ENCODE assay signal across 10 cellular contexts in genomic region chr17:40534431-40535189, GRCh38. TPM values are rescaled to one million over a fixed set of nuclear protein-coding genes. Genes with fewer than 3 reads are reported as not detected.
A peak's percentile ranks its signal among the peaks of the same experiment; 100 is the strongest.
DNase-seq lines count a peak whose midpoint lies in the region; ATAC-seq and TF ChIP-seq lines count a peak whose summit lies in the region.
"Had no signal": no experiment of that assay in that cellular context is flagged by ENCODE, and none has a peak within 500 bp of the region (broad histone marks: within the 10 kb centered on the region; RNA-seq: fewer than 3 reads in every experiment).

No MANE protein-coding gene starts in this region.

- H3K9me3 ChIP-seq in gastrocnemius medialis (no peaks in the 10 kb centered on the region), PC-3 (ENCODE audit: low read length) (no peaks in the 10 kb centered on the region)

- BruUV-seq in PC-3 (replicated peaks; lab: Mats Ljungman, UMichigan) = no TSS peak

- CTCF ChIA-PET in RWPE1 (lab: Yijun Ruan, JAX) = interaction anchor here (0.7 to 3.3 kb wide), 4 partner anchors 26 to 1961 kb away, joined by 3 to 26 read pairs (median 4); no protein-coding TSS in a partner anchor
- CTCF ChIA-PET in PC-3 (lab: Charles Lee) = interaction anchor here (1.2 to 3.0 kb wide), 2 partner anchors 25 to 58 kb away, joined by 4 to 17 read pairs; no protein-coding TSS in a partner anchor

- no peaks in the 10 kb centered on the region for H3K79me2 ChIP-seq in PC-3 (ENCODE audit: low read length)

- H3K4me1 Mint-ChIP-seq in T-helper 1 cell treated with Interleukin-12 subunit alpha and Interleukin-12 subunit beta and Interleukin-4 antibody, amounts not matched to agents 30 μg/mL and 1 μg/mL, for 36 hours (ENCODE audit: low read depth) = peaks cover 80% of the 10 kb centered on the region

- no peak overlapping the region for H3K4me2 ChIP-seq in PC-3 (ENCODE audit: low read length)

- H3K27me3 ChIP-seq in gastrocnemius medialis = no peaks in the 10 kb centered on the region
- H3K27me3 ChIP-seq in PC-3 (ENCODE audit: low read length) = no peaks in the 10 kb centered on the region

- peaks cover 15% of the 10 kb centered on the region for H3K36me3 Mint-ChIP-seq in T-helper 1 cell treated with Interleukin-12 subunit alpha and Interleukin-12 subunit beta and Interleukin-4 antibody, amounts not matched to agents 30 μg/mL and 1 μg/mL, for 36 hours (ENCODE audit: low read depth)

- intact Hi-C loops in gastrocnemius medialis (cut with DNase I; ENCODE audit: low total_unique reads) (loop anchor here (5.0 kb wide), 3 partner anchors 37 to 232 kb away; no protein-coding TSS in a partner anchor), PC-3 (cut with micrococcal nuclease) (loop anchor here (5.0 kb wide), 1 partner anchor 47 kb away; no protein-coding TSS in a partner anchor)

- H4K20me1 ChIP-seq in PC-3 (ENCODE audit: low read length) = no peaks in the 10 kb centered on the region

- no peaks in the 10 kb centered on the region for H3K27me3 Mint-ChIP-seq in T-helper 1 cell treated with Interleukin-12 subunit alpha and Interleukin-12 subunit beta and Interleukin-4 antibody, amounts not matched to agents 30 μg/mL and 1 μg/mL, for 36 hours (ENCODE audit: low read depth)

- TF ChIP-seq POLR2A in gastrocnemius medialis (IDR thresholded peaks at IDR 0.05) = no peak

- no peaks in the 10 kb centered on the region for H3F3A ChIP-seq in PC-3 (ENCODE audit: low read length, unreplicated experiment)

- H3K4me3 Mint-ChIP-seq in T-helper 1 cell treated with Interleukin-12 subunit alpha and Interleukin-12 subunit beta and Interleukin-4 antibody, amounts not matched to agents 30 μg/mL and 1 μg/mL, for 36 hours = no peak overlapping the region

- no peak overlapping the region for H3K9ac ChIP-seq in PC-3 (ENCODE audit: low read length)

- ATAC-seq in gastrocnemius medialis = no peak
- ATAC-seq in PC-3 = no peak

- peak overlapping the region; percentile 62 for H3K27ac Mint-ChIP-seq in T-helper 1 cell treated with Interleukin-12 subunit alpha and Interleukin-12 subunit beta and Interleukin-4 antibody, amounts not matched to agents 30 μg/mL and 1 μg/mL, for 36 hours

- H2AFZ ChIP-seq in PC-3 (ENCODE audit: low read length) = no peak overlapping the region

- in situ Hi-C loops in gastrocnemius medialis (cut with MboI; ENCODE audit: low sequenced_read_pairs in 4 of 4) = loop anchor here (5.0 to 25.0 kb wide), 3 partner anchors 90 to 97 kb away; partner anchors contain the start of gene IGFBP4 (in 4 of the 4)

- H3K9me3 Mint-ChIP-seq in T-helper 1 cell treated with Interleukin-12 subunit alpha and Interleukin-12 subunit beta and Interleukin-4 antibody, amounts not matched to agents 30 μg/mL and 1 μg/mL, for 36 hours = no peaks in the 10 kb centered on the region

- DNase-seq in T-helper 1 cell (no peak), RWPE1 (ENCODE audit: low spot score) (no peak), fibroblast of gingiva (ENCODE audit: low read depth) (peak; percentile 45), gastrocnemius medialis (no peak), NCI-H1092 treated with DMSO at 0.1 percent for 48 hours (lab: John Stamatoyannopoulos, UW) (no peak), PC-3 (no peak), NCI-H345 treated with DMSO at 0.1 percent for 48 hours (lab: John Stamatoyannopoulos, UW; ENCODE audit: unreplicated experiment) (no peak)
- DNase-seq: occipital lobe had no signal

- H3K4me3 ChIP-seq in gastrocnemius medialis = no peak overlapping the region
- no peak overlapping the region for H3K4me3 ChIP-seq in PC-3 (ENCODE audit: low read length)

- POLR2A ChIA-PET in RWPE1 (lab: Yijun Ruan, JAX; ENCODE audit: low non-redundant PET) = interaction anchor here (0.8 to 1.3 kb wide), 2 partner anchors 35 to 39 kb away, joined by 3 to 4 read pairs; no protein-coding TSS in a partner anchor
- POLR2A ChIA-PET in PC-3 (lab: Charles Lee; ENCODE audit: unreplicated experiment) = no interaction called here

- H3K9me2 ChIP-seq in PC-3 (replicated peaks; ENCODE audit: low read length) = no peaks in the 10 kb centered on the region

- no peak for TF ChIP-seq CTCF in RWPE1 (conservative IDR thresholded peaks at IDR 0.05; ENCODE audit: low read depth)
- no peak for TF ChIP-seq CTCF in gastrocnemius medialis (IDR thresholded peaks at IDR 0.05 in 4 of 5, conservative IDR thresholded peaks at IDR 0.05 in 1 of 5)
- TF ChIP-seq CTCF in PC-3 (conservative IDR thresholded peaks at IDR 0.05; ENCODE audit: low read depth, low read length) = no peak

- H3K4me1 ChIP-seq in gastrocnemius medialis = peaks cover 30 to 41% of the 10 kb centered on the region in 2 donors
- H3K4me1 ChIP-seq in PC-3 (ENCODE audit: insufficient read depth, low read length) = peaks cover 28% of the 10 kb centered on the region

- peak overlapping the region; percentile 71 for H3K27ac ChIP-seq in RWPE1
- H3K27ac ChIP-seq in gastrocnemius medialis = peak overlapping the region in 3 of 4 donors; percentile 66 to 80 (median 72)
- no peak overlapping the region for H3K27ac ChIP-seq in PC-3 (ENCODE audit: low read length)

- H3K36me3 ChIP-seq in gastrocnemius medialis (no peaks in the 10 kb centered on the region), PC-3 (ENCODE audit: low read depth, low read length) (no peaks in the 10 kb centered on the region)

RNA-seq across cellular contexts. Expression of gene CCR7, which starts 30.7 kb away (rescaled TPM):
- under 1 TPM in 1 of 4 donors, not detected in 3; 0.11 TPM for total RNA-seq in gastrocnemius medialis
- total RNA-seq in PC-3 (2014; rRNA removed) = 0.12 TPM in 1 of 2 replicates, not detected in the other
- total RNA-seq: occipital lobe had no signal

RNA-seq across cellular contexts. Expression of gene TNS4, which starts 33.2 kb away (rescaled TPM):
- total RNA-seq in gastrocnemius medialis = under 1 TPM in 1 of 4 donors, not detected in 3; 0.18 TPM
- 127 and 128 TPM in 2 replicates for total RNA-seq in PC-3 (2014; rRNA removed)
- total RNA-seq: A673, occipital lobe had no signal

Comparison
In these comparisons a context has a peak if more than half of its experiments do, and no peak if none do; other contexts are left out.
1. RNA of gene TNS4, which starts 33.2 kb away (total RNA-seq): 127 to 128 TPM in PC-3; 0.18 TPM in gastrocnemius medialis; every median in the first group is over 100 times any median in the second.